8 cellular contexts compared by ENCODE assay signal in genomic region chr11:62830904-62831519, GRCh38.
A peak's percentile ranks its signal among the peaks of the same experiment; 100 is the strongest.
DNase-seq lines count a peak whose midpoint lies in the region; ATAC-seq and TF ChIP-seq lines count a peak whose summit lies in the region.

No MANE protein-coding gene starts in this region.

- H3K9me3 ChIP-seq in muscle layer of duodenum (ENCODE audit: control insufficient read depth in 1 of 2, low read length in 2 of 2) = no peaks in the 10 kb centered on the region

- DNase-seq in NCI-H146 (lab: John Stamatoyannopoulos, UW) (peak; percentile 58), NCI-H146 treated with DMSO at 0.1 percent for 48 hours (lab: John Stamatoyannopoulos, UW; ENCODE audit: unreplicated experiment) (no peak), NB4 (ENCODE audit: low read depth) (peak; percentile 86), RPMI8226 (no peak), activated gamma-delta T cell (lab: John Stamatoyannopoulos, UW) (no peak)

- no peak for TF ChIP-seq CTCF in NB4 (IDR thresholded peaks at IDR 0.05; ENCODE audit: low read depth, low read length)

- H3K4me1 ChIP-seq in muscle layer of duodenum (ENCODE audit: control insufficient read depth in 1 of 2, insufficient read depth in 2 of 2, low read length in 2 of 2) = peaks cover 8 to 37% of the 10 kb centered on the region in 2 donors

- TF ChIP-seq POLR2A in NB4 (IDR thresholded peaks at IDR 0.05; ENCODE audit: extremely low read depth, insufficient read length) = no peak

- H3K27me3 ChIP-seq in muscle layer of duodenum (ENCODE audit: low read depth, low read length) = no peaks in the 10 kb centered on the region

- peak overlapping the region; percentile 65 for H3K27ac ChIP-seq in cingulate gyrus (ENCODE audit: low read depth, low read length)
- H3K27ac ChIP-seq in muscle layer of duodenum (ENCODE audit: low read length) = peak overlapping the region; percentile 97

- H3K4me3 ChIP-seq in NB4 (ENCODE audit: low read depth, low read length) (peak overlapping the region; percentile 89), muscle layer of duodenum (ENCODE audit: low read depth in 1 of 2, low read length in 2 of 2) (peak overlapping the region; percentile 90 to 94)

- peaks cover 26 to 31% of the 10 kb centered on the region in 2 donors for H3K36me3 ChIP-seq in muscle layer of duodenum (ENCODE audit: control insufficient read depth in 1 of 2, insufficient read depth in 2 of 2, low read length in 2 of 2)

- ATAC-seq in GM21529 (IDR thresholded peaks at IDR 0.05; ENCODE audit: unreplicated experiment) = no peak

Comparison
In these comparisons a context has a peak if more than half of its experiments do, and no peak if none do; other contexts are left out.
1. DNase-seq: peak in NCI-H146 (single experiment) and NB4 (single experiment); none in NCI-H146 treated with DMSO at 0.1 percent for 48 hours (single experiment), RPMI8226 (single experiment) and activated gamma-delta T cell (single experiment).